9 cellular contexts compared by ENCODE assay signal in the genomic region with DNA sequence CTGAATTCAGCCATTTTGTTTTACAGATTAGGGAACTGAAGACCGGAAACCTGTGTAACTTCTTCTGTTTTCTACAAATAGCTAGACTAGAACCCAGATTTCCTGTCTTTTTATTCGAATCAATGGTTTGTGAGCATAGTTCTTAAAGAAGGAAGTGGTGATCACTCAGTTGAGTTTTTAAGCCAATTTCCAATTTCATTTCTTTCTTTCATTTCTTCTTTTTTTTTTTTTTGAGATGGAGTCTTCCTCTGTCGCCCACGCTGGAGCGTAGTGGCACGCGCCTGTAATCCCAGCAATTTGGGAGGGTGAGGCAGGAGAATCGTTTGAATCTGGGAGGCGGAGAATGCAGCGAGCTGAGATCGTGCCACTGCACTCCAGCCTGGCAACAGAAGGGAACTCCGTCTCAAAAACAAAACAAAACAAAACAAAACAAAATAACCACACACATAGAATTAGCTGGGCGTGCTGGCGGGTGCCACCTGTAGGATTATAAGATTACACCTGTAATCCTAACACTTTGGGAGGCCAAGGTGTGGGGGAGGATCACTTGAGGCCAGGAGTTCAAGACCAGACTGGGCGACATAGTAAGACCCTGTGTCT. TPM values are rescaled to one million over a fixed set of nuclear protein-coding genes. Genes with fewer than 3 reads are reported as not detected.
A peak's percentile ranks its signal among the peaks of the same experiment; 100 is the strongest.
DNase-seq lines count a peak whose midpoint lies in the region; ATAC-seq and TF ChIP-seq lines count a peak whose summit lies in the region.
"Had no signal": no experiment of that assay in that cellular context is flagged by ENCODE, and none has a peak within 500 bp of the region (broad histone marks: within the 10 kb centered on the region; RNA-seq: fewer than 3 reads in every experiment).

No MANE protein-coding gene starts in this region.

- no peak overlapping the region for H3K4me3 ChIP-seq in psoas muscle
- H3K4me3 ChIP-seq: cardiac muscle cell had no signal

- no peaks in the 10 kb centered on the region for H3K27me3 Mint-ChIP-seq in activated CD4-positive, alpha-beta T cell treated with anti-CD3 and anti-CD28 coated beads, Interleukin-2, amount 10 ng/mL, durations not matched to agents 7 days and 5 days

- peaks cover 18% of the 10 kb centered on the region for H3K36me3 Mint-ChIP-seq in activated CD4-positive, alpha-beta T cell treated with anti-CD3 and anti-CD28 coated beads, Interleukin-2, amount 10 ng/mL, durations not matched to agents 7 days and 5 days (ENCODE audit: low read depth)

- CTCF ChIA-PET in activated CD4-positive, alpha-beta T cell treated with anti-CD3 and anti-CD28 coated beads, Interleukin-2, amount 10 ng/mL, durations not matched to agents 7 days and 5 days (lab: Charles Lee) = interaction anchor here (0.6 to 2.2 kb wide), 8 partner anchors 10 to 124 kb away, joined by 3 to 11 read pairs (median 4); a partner anchor contains a TSS

- POLR2A ChIA-PET in activated CD4-positive, alpha-beta T cell treated with anti-CD3 and anti-CD28 coated beads, Interleukin-2, amount 10 ng/mL, durations not matched to agents 7 days and 5 days (lab: Charles Lee) = no interaction called here

- WGBS in psoas muscle, 3 donors = 64 to 76% (median 66%) methylated on average over 15 of the region's 15 CpGs

- peak; percentile 75 for DNase-seq in activated CD4-positive, alpha-beta T cell treated with anti-CD3 and anti-CD28 coated beads, Interleukin-2, amount 10 ng/mL, durations not matched to agents 7 days and 5 days
- DNase-seq in psoas muscle = no peak
- no peak for DNase-seq in NCI-H2107 (lab: John Stamatoyannopoulos, UW)
- DNase-seq in NCI-H2171 treated with DMSO at 0.1 percent for 48 hours (lab: John Stamatoyannopoulos, UW) = no peak
- DNase-seq in posterior vena cava (ENCODE audit: low spot score) = no peak

- H3K27ac Mint-ChIP-seq in activated CD4-positive, alpha-beta T cell treated with anti-CD3 and anti-CD28 coated beads, Interleukin-2, amount 10 ng/mL, durations not matched to agents 7 days and 5 days = peak overlapping the region; percentile 99

- no peak for TF ChIP-seq CTCF in psoas muscle (IDR thresholded peaks at IDR 0.05)

- peaks cover 11% of the 10 kb centered on the region for H3K4me1 ChIP-seq in psoas muscle

- peak overlapping the region; percentile 84 for H3K4me3 Mint-ChIP-seq in activated CD4-positive, alpha-beta T cell treated with anti-CD3 and anti-CD28 coated beads, Interleukin-2, amount 10 ng/mL, durations not matched to agents 7 days and 5 days

- H3K27me3 ChIP-seq in psoas muscle (ENCODE audit: insufficient read depth in 3 of 3, low read length in 2 of 3) = no peaks in the 10 kb centered on the region
- H3K27me3 ChIP-seq: cardiac muscle cell had no signal

- H3K27ac ChIP-seq in psoas muscle = peak overlapping the region; percentile 25
- H3K27ac ChIP-seq: cardiac muscle cell had no signal

- H3K4me1 Mint-ChIP-seq in activated CD4-positive, alpha-beta T cell treated with anti-CD3 and anti-CD28 coated beads, Interleukin-2, amount 10 ng/mL, durations not matched to agents 7 days and 5 days = peaks cover 54% of the 10 kb centered on the region

- peak; percentile 35 for ATAC-seq in GM18867 (IDR thresholded peaks at IDR 0.05; ENCODE audit: unreplicated experiment)
- ATAC-seq in HG03432 (IDR thresholded peaks at IDR 0.05; ENCODE audit: unreplicated experiment) = peak; percentile 46
- ATAC-seq in psoas muscle = no peak
- ATAC-seq in HG03039 (IDR thresholded peaks at IDR 0.05; ENCODE audit: unreplicated experiment) = no peak

- H3K9me3 Mint-ChIP-seq in activated CD4-positive, alpha-beta T cell treated with anti-CD3 and anti-CD28 coated beads, Interleukin-2, amount 10 ng/mL, durations not matched to agents 7 days and 5 days = peaks cover 5% of the 10 kb centered on the region

- intact Hi-C loops in psoas muscle (cut with DNase I) (no loop called here), posterior vena cava (cut with DNase I) (no loop called here)

- peaks cover 0 to 3% of the 10 kb centered on the region in 2 donors for H3K36me3 ChIP-seq in psoas muscle (ENCODE audit: insufficient read depth in 1 of 2, low read depth in 1 of 2)
- H3K36me3 ChIP-seq: cardiac muscle cell had no signal

- H3K9me3 ChIP-seq in psoas muscle = no peaks in the 10 kb centered on the region

RNA-seq across cellular contexts. Expression of a gene that starts 3.0 kb away (rescaled TPM):
- total RNA-seq in activated CD4-positive, alpha-beta T cell treated with anti-CD3 and anti-CD28 coated beads, Interleukin-2, amount 10 ng/mL, durations not matched to agents 7 days and 5 days = 10 to 100 TPM; 95.0 to 98.1 TPM
- 10 to 100 TPM; 33.4 to 67.0 (median 41.1) TPM for total RNA-seq in psoas muscle
- polyA plus RNA-seq in psoas muscle = 1 to 10 TPM; 5.0 to 8.3 (median 6.5) TPM
- total RNA-seq in posterior vena cava = 10 to 100 TPM; 65.1 to 75.9 TPM

RNA-seq across cellular contexts. Expression of a gene that starts 18.6 kb away (rescaled TPM):
- 10 to 100 TPM; 27.4 to 28.9 TPM for total RNA-seq in activated CD4-positive, alpha-beta T cell treated with anti-CD3 and anti-CD28 coated beads, Interleukin-2, amount 10 ng/mL, durations not matched to agents 7 days and 5 days
- total RNA-seq in psoas muscle (10 to 100 TPM in 3 of 4 donors, 1 to 10 TPM in 1; 8.2 to 20.9 (median 13.9) TPM), posterior vena cava (10 to 100 TPM; 33.7 to 36.9 TPM)
- 1 to 10 TPM; 1.9 to 3.9 (median 1.9) TPM for polyA plus RNA-seq in psoas muscle

Comparison
In these comparisons a context has a peak if more than half of its experiments do, and no peak if none do; other contexts are left out.
1. ATAC-seq: peak in GM18867 (single experiment) and HG03432 (single experiment); none in psoas muscle (0 of 4) and HG03039 (single experiment).